ENCODE assay signal across 8 cellular contexts in the genomic region with DNA sequence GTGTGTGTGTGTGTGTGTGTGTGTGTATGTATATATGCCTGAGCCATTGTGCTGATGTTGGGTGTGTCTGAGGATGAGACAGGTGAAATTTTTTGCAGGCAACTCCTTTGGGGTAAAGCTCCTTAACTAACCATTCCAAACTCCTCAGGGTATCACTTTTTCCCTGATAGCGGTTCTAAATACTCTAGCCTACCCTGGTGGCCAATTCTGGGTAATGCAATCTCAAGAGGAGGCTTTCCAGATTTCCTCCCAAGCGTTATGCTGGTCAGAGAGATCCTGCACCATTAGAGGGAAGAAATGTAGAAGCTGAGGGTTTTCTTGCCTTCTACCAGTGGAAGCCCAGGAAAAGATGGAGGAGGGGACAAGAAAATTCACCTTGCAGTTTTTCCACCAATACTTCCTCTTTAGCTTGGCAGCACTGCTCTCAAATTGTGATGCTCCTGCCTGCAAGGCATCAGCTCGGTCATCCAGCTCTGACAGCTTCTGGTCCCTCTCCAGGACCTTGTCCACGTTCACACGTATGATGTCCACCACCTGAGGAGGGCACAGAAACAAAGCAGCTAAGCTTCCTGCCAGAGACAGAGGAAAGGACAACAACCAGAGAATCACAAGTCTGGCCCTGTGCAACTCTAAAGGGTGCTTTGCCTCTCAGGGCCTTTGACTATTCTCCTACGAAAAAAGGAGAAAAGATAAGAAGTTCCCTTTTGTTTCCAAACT. TPM values are rescaled to one million over a fixed set of nuclear protein-coding genes. Genes with fewer than 3 reads are reported as not detected.
DNase-seq lines count a peak whose midpoint lies in the region; ATAC-seq, FAIRE-seq and TF ChIP-seq lines count a peak whose summit lies in the region.

No MANE protein-coding gene starts in this region.

- H3K27ac ChIP-seq in H1 (ENCODE audit: low read depth, low read length), result no peak overlapping the region

- no peak overlapping the region for H3K4me3 ChIP-seq in H1 (ENCODE audit: extremely low read depth in 1 of 4, insufficient read depth in 2 of 4, low read depth in 3 of 4, low read length in 4 of 4)

- no peak overlapping the region for H3K23ac ChIP-seq in H1 (ENCODE audit: insufficient read length)

- H3K9ac ChIP-seq in H1 (replicated peaks in 1 of 4; ENCODE audit: extremely low read depth in 1 of 4, low read depth in 3 of 4, low read length in 3 of 4), result no peak overlapping the region

- no peak overlapping the region for H2AFZ ChIP-seq in H1 (ENCODE audit: low read length)

- H3K4ac ChIP-seq in H1 (replicated peaks; ENCODE audit: insufficient read length, low read depth, low read length), result no peak overlapping the region

- H3K4me1 Mint-ChIP-seq in stimulated activated naive B cell treated with anti-CD40 and anti-IgM and Interleukin-4, amounts not matched to agents 10 μg/mL and 1 μg/mL and 100 μg/mL, for 72 hours, result peaks cover 73 to 91% of the 10 kb centered on the region in 2 donors

- no peak overlapping the region for H3K14ac ChIP-seq in H1 (ENCODE audit: insufficient read length)

- H3K4me2 ChIP-seq in H1 (ENCODE audit: insufficient read depth in 1 of 2, low read depth in 2 of 2, low read length in 2 of 2), result no peak overlapping the region

- H3K27me3 Mint-ChIP-seq in stimulated activated naive B cell treated with anti-CD40 and anti-IgM and Interleukin-4, amounts not matched to agents 10 μg/mL and 1 μg/mL and 100 μg/mL, for 72 hours, result no peaks in the 10 kb centered on the region

- H3K27me3 ChIP-seq in H1 (replicated peaks in 1 of 4; ENCODE audit: control insufficient read depth in 3 of 4, extremely low read depth in 1 of 4, insufficient read depth in 3 of 4, low read length in 3 of 4), result no peaks in the 10 kb centered on the region; a peak in 1 of 7 replicates

- peaks cover 0 to 10% of the 10 kb centered on the region in 2 experiments for H4K20me1 ChIP-seq in H1 (replicated peaks in 1 of 2; ENCODE audit: control insufficient read depth in 1 of 2, insufficient read depth in 2 of 2, low read length in 2 of 2)

- peak; percentile 99 to 100 for TF ChIP-seq RAD21 in H1 (IDR thresholded peaks at IDR 0.05 in 1 of 2, conservative IDR thresholded peaks at IDR 0.05 in 1 of 2; ENCODE audit: low read depth in 2 of 2, low read length in 2 of 2)

- DNase-seq in stimulated activated naive CD4-positive, alpha-beta T cell (lab: John Stamatoyannopoulos, UW), result peak in 5 of 6 experiments; percentile 21 to 66 (median 41)
- no peak for DNase-seq in stimulated activated naive CD4-positive, alpha-beta T cell treated with Interleukin-2 at 50 U/mL for 16 hours (lab: John Stamatoyannopoulos, UW)
- DNase-seq in MV-4-11 (lab: John Stamatoyannopoulos, UW), result peak; percentile 58
- peak in 3 of 5 donors; percentile 19 to 56 (median 48) for DNase-seq in T-helper 1 cell
- DNase-seq in H1 (ENCODE audit: low read depth in 1 of 2, low spot score in 2 of 2), result peak in 1 of 2 experiments; percentile 70
- DNase-seq in midbrain (lab: John Stamatoyannopoulos, UW), result peak; percentile 75
- DNase-seq in activated gamma-delta T cell (lab: John Stamatoyannopoulos, UW), result no peak
- no peak for DNase-seq in stimulated activated naive B cell treated with anti-CD40 and anti-IgM and Interleukin-4, amounts not matched to agents 10 μg/mL and 1 μg/mL and 100 μg/mL, for 72 hours

- no peak overlapping the region for H2BK5ac ChIP-seq in H1 (ENCODE audit: low read depth, low read length)

- peaks cover 0 to 4% (median 0%) of the 10 kb centered on the region in 4 experiments; a peak in 1 of 7 replicates for H3K4me1 ChIP-seq in H1 (replicated peaks in 1 of 4; ENCODE audit: control insufficient read depth in 3 of 4, insufficient read depth in 4 of 4, low read length in 3 of 4)

- POLR2A ChIA-PET in H1 (lab: Charles Lee; ENCODE audit: partially characterized antibody), result interaction anchor here (0.6 to 3.0 kb wide), 20 partner anchors 9 to 139 kb away, joined by 3 to 17 read pairs (median 4); partner anchors contain the start of genes GAPDH, MRPL51 and TNFRSF1A

- H3K27ac Mint-ChIP-seq in stimulated activated naive B cell treated with anti-CD40 and anti-IgM and Interleukin-4, amounts not matched to agents 10 μg/mL and 1 μg/mL and 100 μg/mL, for 72 hours, result no peak overlapping the region

- peak in 2 of 3 experiments; percentile 90 to 95; a peak in 3 of 4 replicates for TF ChIP-seq CTCF in H1 (IDR thresholded peaks at IDR 0.05; ENCODE audit: control extremely low read depth in 1 of 3, insufficient read depth in 1 of 3, low read depth in 1 of 3, low read length in 3 of 3)

- no peak overlapping the region for H3K18ac ChIP-seq in H1 (ENCODE audit: extremely low read depth, low read length)

- 0 out of 2 replicates have a peak overlapping the region, but pooled peaks have one; percentile 60 for H2AK5ac ChIP-seq in H1 (ENCODE audit: low read depth, low read length)

- H3K23me2 ChIP-seq in H1 (ENCODE audit: low read depth, low read length), result peaks cover 8% of the 10 kb centered on the region

- H3K9me3 ChIP-seq in H1 (ENCODE audit: insufficient read depth in 2 of 2, low read depth in 1 of 2, low read length in 1 of 2), result no peaks in the 10 kb centered on the region

- ATAC-seq in stimulated activated naive B cell treated with anti-CD40 and anti-IgM and Interleukin-4, amounts not matched to agents 10 μg/mL and 1 μg/mL and 100 μg/mL, for 72 hours (replicated peaks), result no peak

- peaks cover 0 to 15% of the 10 kb centered on the region in 2 experiments; a peak in 2 of 4 replicates for H3K79me2 ChIP-seq in H1 (ENCODE audit: control insufficient read depth in 1 of 2, insufficient read depth in 2 of 2, low read length in 2 of 2)

- peak overlapping the region in 1 of 2 donors; percentile 9 for H3K4me3 Mint-ChIP-seq in stimulated activated naive B cell treated with anti-CD40 and anti-IgM and Interleukin-4, amounts not matched to agents 10 μg/mL and 1 μg/mL and 100 μg/mL, for 72 hours

- 77% methylated on average over 6 of the region's 6 CpGs; no CpG with 5 or more reads in 1 of the 2 experiments for WGBS in H1 (ENCODE audit: extremely low coverage in 1 of 2, insufficient coverage in 1 of 2, insufficient read length in 1 of 2, insufficient replicate concordance in 2 of 2, low coverage in 1 of 2, low lambda C conversion rate in 2 of 2, missing lambda C conversion rate in 1 of 2), 2 experiments

- H4K91ac ChIP-seq in H1 (replicated peaks; ENCODE audit: insufficient read length, low read length), result no peak overlapping the region

- no peak overlapping the region for H2BK120ac ChIP-seq in H1 (replicated peaks; ENCODE audit: low read depth, low read length)

- H2BK12ac ChIP-seq in H1 (ENCODE audit: low read depth, low read length), result no peak overlapping the region

- H3K36me3 ChIP-seq in H1 (ENCODE audit: control insufficient read depth in 2 of 4, insufficient read depth in 4 of 4, low read length in 3 of 4), result peaks cover 5 to 38% (median 25%) of the 10 kb centered on the region in 4 experiments

- no peak overlapping the region for H3K56ac ChIP-seq in H1 (replicated peaks; ENCODE audit: insufficient read length, low read depth, low read length)

- H3K9me3 Mint-ChIP-seq in stimulated activated naive B cell treated with anti-CD40 and anti-IgM and Interleukin-4, amounts not matched to agents 10 μg/mL and 1 μg/mL and 100 μg/mL, for 72 hours, result peaks cover 0 to 4% of the 10 kb centered on the region in 2 donors

- H4K8ac ChIP-seq in H1 (ENCODE audit: extremely low read depth, insufficient read depth, low read length), result no peak overlapping the region

- H3K36me3 Mint-ChIP-seq in stimulated activated naive B cell treated with anti-CD40 and anti-IgM and Interleukin-4, amounts not matched to agents 10 μg/mL and 1 μg/mL and 100 μg/mL, for 72 hours, result peaks cover 66 to 76% of the 10 kb centered on the region in 2 donors

- CTCF ChIA-PET in H1 (lab: Charles Lee; ENCODE audit: partially characterized antibody), result interaction anchor here (0.6 to 10.5 kb wide), 69 partner anchors 9 to 478 kb away, joined by 3 to 202 read pairs (median 6); partner anchors contain the start of genes CD27, MRPL51, TAPBPL and TNFRSF1A

- no peak for TF ChIP-seq POLR2A in H1 (IDR thresholded peaks at IDR 0.05; ENCODE audit: control extremely low read depth in 1 of 2, low read depth in 2 of 2, low read length in 2 of 2)

- peak; percentile 55 for FAIRE-seq in H1 (lab: Jason Lieb, UNC)

- TF ChIP-seq EP300 in H1 (IDR thresholded peaks at IDR 0.05; ENCODE audit: borderline replicate concordance in 1 of 2, low read depth in 2 of 2, low read length in 2 of 2), result no peak

- no peak overlapping the region for H2BK20ac ChIP-seq in H1 (ENCODE audit: low read length)

- no peak overlapping the region for H2BK15ac ChIP-seq in H1 (ENCODE audit: low read length)

- peaks cover 4% of the 10 kb centered on the region for H3K79me1 ChIP-seq in H1 (ENCODE audit: low read depth, low read length)

- H4K5ac ChIP-seq in H1 (ENCODE audit: insufficient read length, low read depth, low read length), result no peak overlapping the region

RNA-seq across cellular contexts. Expression of gene VAMP1, which starts 4.9 kb away (rescaled TPM):
- total RNA-seq in H1 (2021; fragmentation: NEBNext Ultra II Directional; extraction: Animal tissue kit (Norgen Biotek cat#: 25700)), result 9.3 and 10.8 TPM in 2 replicates
- polyA plus RNA-seq in H1 (2011; rRNA removed), result 23.1 and 28.2 TPM in 2 replicates
- polyA plus RNA-seq in H1 (2011; cell fraction: cytosol; rRNA removed), result 32.5 TPM
- 132 TPM for polyA plus RNA-seq in H1 (2011; cell fraction: nucleus; rRNA removed)
- polyA plus RNA-seq in H1 (2012, experiment 1 of 2), result 14.8 to 22.9 TPM (median 21.4 TPM) in 4 replicates
- polyA plus RNA-seq in H1 (2012, experiment 2 of 2), result 7.8 TPM
- 13.7 TPM for polyA plus RNA-seq in H1 (2013, experiment 1 of 2)
- 13.4 TPM for polyA plus RNA-seq in H1 (2013, experiment 2 of 2)
- polyA minus RNA-seq in H1 (2011; rRNA and poly(A)+ RNA removed), result 12.5 and 12.6 TPM in 2 replicates
- polyA minus RNA-seq in H1 (2011; cell fraction: cytosol; rRNA and poly(A)+ RNA removed), result 15.7 TPM
- 17.7 TPM for polyA minus RNA-seq in H1 (2011; cell fraction: nucleus; rRNA and poly(A)+ RNA removed)

RNA-seq across cellular contexts. Expression of gene TAPBPL, which starts 13.8 kb away (rescaled TPM):
- total RNA-seq in H1 (2021; fragmentation: NEBNext Ultra II Directional; extraction: Animal tissue kit (Norgen Biotek cat#: 25700)), result 0.61 and 0.67 TPM in 2 replicates
- 1.5 and 1.6 TPM in 2 replicates for polyA plus RNA-seq in H1 (2011; rRNA removed)
- polyA plus RNA-seq in H1 (2011; cell fraction: cytosol; rRNA removed), result 0.72 TPM
- 1.7 TPM for polyA plus RNA-seq in H1 (2011; cell fraction: nucleus; rRNA removed)
- 1.3 to 2.0 TPM (median 1.6 TPM) in 4 replicates for polyA plus RNA-seq in H1 (2012, experiment 1 of 2)
- polyA plus RNA-seq in H1 (2012, experiment 2 of 2), result 0.37 TPM
- polyA plus RNA-seq in H1 (2013, experiment 1 of 2), result 0.41 TPM
- 0.70 TPM for polyA plus RNA-seq in H1 (2013, experiment 2 of 2)
- 1.00 and 1.5 TPM in 2 replicates for polyA minus RNA-seq in H1 (2011; rRNA and poly(A)+ RNA removed)
- polyA minus RNA-seq in H1 (2011; cell fraction: cytosol; rRNA and poly(A)+ RNA removed), result not detected
- 1.6 TPM for polyA minus RNA-seq in H1 (2011; cell fraction: nucleus; rRNA and poly(A)+ RNA removed)

RNA-seq across cellular contexts. Expression of gene CD27, which starts 20.9 kb away (rescaled TPM):
- 0.28 TPM in 1 of 2 replicates, not detected in the other for total RNA-seq in H1 (2021; fragmentation: NEBNext Ultra II Directional; extraction: Animal tissue kit (Norgen Biotek cat#: 25700))
- 0.39 TPM in 2 replicates for polyA plus RNA-seq in H1 (2011; rRNA removed)
- 0.30 TPM for polyA plus RNA-seq in H1 (2011; cell fraction: cytosol; rRNA removed)
- polyA plus RNA-seq in H1 (2011; cell fraction: nucleus; rRNA removed), result 0.19 TPM
- polyA plus RNA-seq in H1 (2012, experiment 1 of 2), result 0.31 to 0.60 TPM (median 0.42 TPM) in 4 replicates
- 0.31 TPM for polyA plus RNA-seq in H1 (2012, experiment 2 of 2)
- polyA plus RNA-seq in H1 (2013, experiment 1 of 2), result 0.18 TPM
- polyA plus RNA-seq in H1 (2013, experiment 2 of 2), result 0.13 TPM
- 0.22 and 0.60 TPM in 2 replicates for polyA minus RNA-seq in H1 (2011; rRNA and poly(A)+ RNA removed)
- not detected for polyA minus RNA-seq in H1 (2011; cell fraction: cytosol; rRNA and poly(A)+ RNA removed)
- polyA minus RNA-seq in H1 (2011; cell fraction: nucleus; rRNA and poly(A)+ RNA removed), result not detected

RNA-seq across cellular contexts. Expression of gene MRPL51, which starts 27.4 kb away (rescaled TPM):
- total RNA-seq in H1 (2021; fragmentation: NEBNext Ultra II Directional; extraction: Animal tissue kit (Norgen Biotek cat#: 25700)), result 318 and 331 TPM in 2 replicates
- polyA plus RNA-seq in H1 (2011; rRNA removed), result 101 and 119 TPM in 2 replicates
- 179 TPM for polyA plus RNA-seq in H1 (2011; cell fraction: cytosol; rRNA removed)
- 62.0 TPM for polyA plus RNA-seq in H1 (2011; cell fraction: nucleus; rRNA removed)
- 250 to 352 TPM (median 276 TPM) in 4 replicates for polyA plus RNA-seq in H1 (2012, experiment 1 of 2)
- polyA plus RNA-seq in H1 (2012, experiment 2 of 2), result 64.2 TPM
- 764 TPM for polyA plus RNA-seq in H1 (2013, experiment 1 of 2)
- 884 TPM for polyA plus RNA-seq in H1 (2013, experiment 2 of 2)
- polyA minus RNA-seq in H1 (2011; rRNA and poly(A)+ RNA removed), result 25.9 and 35.9 TPM in 2 replicates
- 36.5 TPM for polyA minus RNA-seq in H1 (2011; cell fraction: cytosol; rRNA and poly(A)+ RNA removed)
- polyA minus RNA-seq in H1 (2011; cell fraction: nucleus; rRNA and poly(A)+ RNA removed), result 27.2 TPM

RNA-seq across cellular contexts. Expression of gene NCAPD2, which starts 28.3 kb away (rescaled TPM):
- total RNA-seq in H1 (2021; fragmentation: NEBNext Ultra II Directional; extraction: Animal tissue kit (Norgen Biotek cat#: 25700)), result 129 and 132 TPM in 2 replicates
- 55.8 and 69.6 TPM in 2 replicates for polyA plus RNA-seq in H1 (2011; rRNA removed)
- polyA plus RNA-seq in H1 (2011; cell fraction: cytosol; rRNA removed), result 80.8 TPM
- 136 TPM for polyA plus RNA-seq in H1 (2011; cell fraction: nucleus; rRNA removed)
- polyA plus RNA-seq in H1 (2012, experiment 1 of 2), result 87.4 to 104 TPM (median 95.1 TPM) in 4 replicates
- 28.6 TPM for polyA plus RNA-seq in H1 (2012, experiment 2 of 2)
- 55.8 TPM for polyA plus RNA-seq in H1 (2013, experiment 1 of 2)
- 51.4 TPM for polyA plus RNA-seq in H1 (2013, experiment 2 of 2)
- 177 and 197 TPM in 2 replicates for polyA minus RNA-seq in H1 (2011; rRNA and poly(A)+ RNA removed)
- polyA minus RNA-seq in H1 (2011; cell fraction: cytosol; rRNA and poly(A)+ RNA removed), result 94.8 TPM
- polyA minus RNA-seq in H1 (2011; cell fraction: nucleus; rRNA and poly(A)+ RNA removed), result 106 TPM

Comparison
In these comparisons a context has a peak if more than half of its experiments do, and no peak if none do; other contexts are left out.
1. DNase-seq: peak in stimulated activated naive CD4-positive, alpha-beta T cell (5 of 6), MV-4-11 (single experiment), T-helper 1 cell (3 of 5) and midbrain (single experiment); none in stimulated activated naive CD4-positive, alpha-beta T cell treated with Interleukin-2 at 50 U/mL for 16 hours (single experiment), activated gamma-delta T cell (single experiment) and stimulated activated naive B cell treated with anti-CD40 and anti-IgM and Interleukin-4, amounts not matched to agents 10 μg/mL and 1 μg/mL and 100 μg/mL, for 72 hours (single experiment).